Comparison of ENCODE assay signal across 21 cellular contexts in genomic region chr3:49873623-49874022, GRCh38. TPM values are rescaled to one million over a fixed set of nuclear protein-coding genes. Genes with fewer than 3 reads are reported as not detected.
DNase-seq lines count a peak whose midpoint lies in the region; ATAC-seq, FAIRE-seq and TF ChIP-seq lines count a peak whose summit lies in the region.
"Had no signal": no experiment of that assay in that cellular context is flagged by ENCODE, and none has a peak within 500 bp of the region (broad histone marks: within the 10 kb centered on the region; RNA-seq: fewer than 3 reads in every experiment).

No MANE protein-coding gene starts in this region.

- H3K14ac ChIP-seq in neuronal stem cell (ENCODE audit: low read length) = no peak overlapping the region

- peak overlapping the region; percentile 47 for H2AK5ac ChIP-seq in neuronal stem cell (ENCODE audit: low read depth, low read length)

- peaks cover 0 to 24% (median 0%) of the 10 kb centered on the region in 11 experiments; a peak in 10 of 22 replicates for H4K20me1 ChIP-seq in BLaER1 treated with 17β-estradiol and CSF1 and Interleukin-3, amounts not matched to agents 10 nM and 100 nM
- no peaks in the 10 kb centered on the region for H4K20me1 ChIP-seq in HepG2 (ENCODE audit: insufficient read depth, low read length)

- no peaks in the 10 kb centered on the region for H3K9me3 ChIP-seq in BLaER1 treated with 17β-estradiol and CSF1 and Interleukin-3, amounts not matched to agents 10 nM and 100 nM (replicated peaks in 1 of 11)
- H3K9me3 ChIP-seq in Peyer's patch = no peaks in the 10 kb centered on the region
- no peaks in the 10 kb centered on the region for H3K9me3 ChIP-seq in HepG2 (ENCODE audit: low read length)
- H3K9me3 ChIP-seq in neuronal stem cell (replicated peaks in 1 of 2; ENCODE audit: control insufficient read depth in 2 of 2, insufficient read depth in 1 of 2, low read depth in 1 of 2, low read length in 2 of 2) = peaks cover 0 to 1% of the 10 kb centered on the region in 2 donors
- no peaks in the 10 kb centered on the region for H3K9me3 ChIP-seq in vagina
- H3K9me3 ChIP-seq: A549 had no signal

- no peak overlapping the region for H3K9ac ChIP-seq in BLaER1 treated with 17β-estradiol and CSF1 and Interleukin-3, amounts not matched to agents 10 nM and 100 nM
- H3K9ac ChIP-seq in HepG2 (ENCODE audit: insufficient read depth, low read depth, low read length) (peak overlapping the region; percentile 50), neuronal stem cell (ENCODE audit: low read depth, low read length, poor library complexity) (peak overlapping the region; percentile 66)

- TF ChIP-seq EP300 in HepG2 (IDR thresholded peaks at IDR 0.05; ENCODE audit: low read depth in 2 of 2, low read length in 2 of 2) (no peak), HepG2 (CRISPR knock-in tag; IDR thresholded peaks at IDR 0.05; ENCODE audit: borderline replicate concordance) (no peak)

- intact Hi-C loops in HepG2 (cut with micrococcal nuclease; ENCODE audit: unreplicated experiment) (loop anchor here (1.0 to 2.0 kb wide), 2 partner anchors 27 to 29 kb away; no protein-coding TSS in a partner anchor), vagina (cut with DNase I) (no loop called here), lower leg skin (cut with DNase I; ENCODE audit: low total_unique reads) (no loop called here)

- no peak overlapping the region for H3K4ac ChIP-seq in neuronal stem cell (ENCODE audit: low read length)

- peak overlapping the region; percentile 54 for H2BK15ac ChIP-seq in neuronal stem cell (ENCODE audit: low read length)

- no peaks in the 10 kb centered on the region for H3K36me3 ChIP-seq in BLaER1 treated with 17β-estradiol and CSF1 and Interleukin-3, amounts not matched to agents 10 nM and 100 nM
- H3K36me3 ChIP-seq in Peyer's patch (no peaks in the 10 kb centered on the region), HepG2 (replicated peaks in 1 of 2; ENCODE audit: control insufficient read depth in 1 of 2, insufficient read depth in 2 of 2, low read length in 2 of 2) (no peaks in the 10 kb centered on the region), neuronal stem cell (replicated peaks in 1 of 2; ENCODE audit: control insufficient read depth in 2 of 2, insufficient read depth in 2 of 2, low read length in 2 of 2) (no peaks in the 10 kb centered on the region), vagina (no peaks in the 10 kb centered on the region)

- DNase-seq in Peyer's patch (peak in 2 of 3 donors; percentile 88), HepG2 (ENCODE audit: low spot score) (peak; percentile 68), neuronal stem cell (ENCODE audit: low spot score) (no peak), OCI-M2 (lab: John Stamatoyannopoulos, UW; ENCODE audit: unreplicated experiment) (no peak), vagina (ENCODE audit: extremely low spot score in 2 of 2) (no peak), lower leg skin (ENCODE audit: low spot score in 2 of 2) (no peak)
- DNase-seq in stimulated activated CD4-positive, alpha-beta T cell treated with anti-CD3 and anti-CD28 coated beads, Interleukin-2, amount 100 ng/mL, for 24 hours = no peak
- DNase-seq: DMS 273 treated with DMSO at 0.1 percent for 48 hours, GF-D8, KG1, NCI-H1417 treated with DMSO at 0.1 percent for 48 hours, NCI-H2029, NCI-H510A, NCI-H82, Right ventricle myocardium superior had no signal

- CTCF ChIA-PET in HepG2 (lab: Yijun Ruan, JAX; ENCODE audit: low intra/inter-chr PET ratio, low total read pairs) = no interaction called here

- peaks cover 2% of the 10 kb centered on the region for H3K79me1 ChIP-seq in neuronal stem cell (ENCODE audit: low read depth, low read length)

- H2BK12ac ChIP-seq in neuronal stem cell (ENCODE audit: low read length) = peak overlapping the region; percentile 46

- TF ChIP-seq RAD21 in HepG2 (CRISPR knock-in tag; IDR thresholded peaks at IDR 0.05) = 0 out of 2 replicates have a peak, but pooled peaks have one; percentile 26

- in situ Hi-C loops in HepG2 (cut with HindIII; ENCODE audit: extremely low pct_ligation_motif_present, low pct_unique_long_range_greater_than_20kb) = no loop called here

- BruUV-seq in HepG2 (replicated peaks; lab: Mats Ljungman, UMichigan) = no TSS peak

- H3K79me2 ChIP-seq in HepG2 (ENCODE audit: insufficient read depth, low read length) = no peaks in the 10 kb centered on the region

- H3K27me3 ChIP-seq in BLaER1 treated with 17β-estradiol and CSF1 and Interleukin-3, amounts not matched to agents 10 nM and 100 nM = peaks cover 20 to 27% (median 24%) of the 10 kb centered on the region in 11 experiments
- H3K27me3 ChIP-seq in Peyer's patch (peaks cover 0 to 14% of the 10 kb centered on the region in 2 donors), HepG2 (ENCODE audit: control insufficient read depth in 1 of 2, insufficient read depth in 2 of 2, low read length in 2 of 2) (peaks cover 0 to 23% of the 10 kb centered on the region in 2 experiments; a peak in 4 of 5 replicates), neuronal stem cell (ENCODE audit: control insufficient read depth in 3 of 3, insufficient read depth in 3 of 3, low read depth in 1 of 3, low read length in 3 of 3) (peaks cover 0 to 3% (median 0%) of the 10 kb centered on the region in 3 experiments), vagina (no peaks in the 10 kb centered on the region)

- no peak overlapping the region; a peak in 2 of 22 replicates for H3K27ac ChIP-seq in BLaER1 treated with 17β-estradiol and CSF1 and Interleukin-3, amounts not matched to agents 10 nM and 100 nM
- H3K27ac ChIP-seq in Peyer's patch (peak overlapping the region in 2 of 4 donors; percentile 77 to 79), HepG2 (ENCODE audit: extremely low read length, insufficient read depth, low read length) (peak overlapping the region; percentile 10), neuronal stem cell (replicated peaks; ENCODE audit: low read length) (no peak overlapping the region), vagina (no peak overlapping the region)
- H3K27ac ChIP-seq: A549, C4-2B had no signal

- ATAC-seq in HepG2 = peak; percentile 79
- ATAC-seq: A549, GM23338, Panc1 had no signal

- peak overlapping the region in 7 of 11 experiments; percentile 33 to 59 (median 51); a peak in 10 of 22 replicates for H3K4me2 ChIP-seq in BLaER1 treated with 17β-estradiol and CSF1 and Interleukin-3, amounts not matched to agents 10 nM and 100 nM
- H3K4me2 ChIP-seq in HepG2 (ENCODE audit: low read depth, low read length) = peak overlapping the region; percentile 65
- no peak overlapping the region for H3K4me2 ChIP-seq in neuronal stem cell (ENCODE audit: insufficient read depth, low read length, poor library complexity, severe bottlenecking)
- H3K4me2 ChIP-seq: A549, GM23338 had no signal

- TF ChIP-seq POLR2A in Peyer's patch (IDR thresholded peaks at IDR 0.05) = peak in 1 of 2 donors; percentile 26
- TF ChIP-seq POLR2A in HepG2 (IDR thresholded peaks at IDR 0.05; ENCODE audit: insufficient read depth in 1 of 2, low read depth in 2 of 2, low read length in 2 of 2) = no peak
- no peak for TF ChIP-seq POLR2A in vagina (IDR thresholded peaks at IDR 0.05)
- TF ChIP-seq POLR2A in lower leg skin (IDR thresholded peaks at IDR 0.05) = no peak

- FAIRE-seq in HepG2 (lab: Jason Lieb, UNC) = peak; percentile 79
- FAIRE-seq: A549, GM18507 had no signal

- POLR2A ChIA-PET in HepG2 (lab: Yijun Ruan, JAX) = interaction anchor here (0.9 to 1.6 kb wide), 6 partner anchors 8 to 87 kb away, joined by 3 to 5 read pairs (median 4); partner anchors contain the start of genes INKA1, IP6K1, RBM6 and UBA7

- peak in 3 of 6 experiments; percentile 5 to 18 (median 18) for TF ChIP-seq CTCF in Peyer's patch (IDR thresholded peaks at IDR 0.05)
- TF ChIP-seq CTCF in HepG2 (CRISPR knock-in tag; IDR thresholded peaks at IDR 0.05) = no peak
- TF ChIP-seq CTCF in vagina (IDR thresholded peaks at IDR 0.05) = no peak
- TF ChIP-seq CTCF in lower leg skin (IDR thresholded peaks at IDR 0.05) = no peak

- no peak overlapping the region for H2BK120ac ChIP-seq in neuronal stem cell (ENCODE audit: low read depth, low read length)

- peak overlapping the region; percentile 19 for H3K18ac ChIP-seq in neuronal stem cell (ENCODE audit: low read length)

- no peak overlapping the region for H4K91ac ChIP-seq in neuronal stem cell (ENCODE audit: low read depth, low read length, poor library complexity)

- H2BK5ac ChIP-seq in neuronal stem cell (ENCODE audit: low read length) = no peak overlapping the region

- 0% methylated on average over 2 of the region's 8 CpGs for WGBS in HepG2 (ENCODE audit: low lambda C conversion rate)
- WGBS in neuronal stem cell (ENCODE audit: extremely low coverage in 2 of 2, insufficient read length in 2 of 2, insufficient replicate concordance in 1 of 2), 2 donors = no CpG with 5 or more reads among the region's 8 CpGs
- WGBS in lower leg skin, 2 donors = 95% methylated on average over 7 of the region's 8 CpGs

- no peak overlapping the region for H3K4me3 ChIP-seq in BLaER1 treated with 17β-estradiol and CSF1 and Interleukin-3, amounts not matched to agents 10 nM and 100 nM
- no peak overlapping the region for H3K4me3 ChIP-seq in Peyer's patch
- peak overlapping the region in 1 of 3 experiments; percentile 44; a peak in 1 of 6 replicates for H3K4me3 ChIP-seq in HepG2 (replicated peaks in 1 of 3; ENCODE audit: insufficient read depth in 1 of 3, low read depth in 2 of 3, low read length in 3 of 3)
- peak overlapping the region in 1 of 2 donors; percentile 7 for H3K4me3 ChIP-seq in neuronal stem cell (ENCODE audit: low read length in 2 of 2)
- H3K4me3 ChIP-seq in vagina = no peak overlapping the region
- H3K4me3 ChIP-seq in lower leg skin (ENCODE audit: low read depth, poor library complexity, severe bottlenecking) = no peak overlapping the region
- H3K4me3 ChIP-seq: A549, GM23338 had no signal

- peak overlapping the region; percentile 44 for H3K23ac ChIP-seq in neuronal stem cell (ENCODE audit: low read depth, low read length, poor library complexity)

- H4K8ac ChIP-seq in neuronal stem cell (ENCODE audit: low read depth, low read length) = no peak overlapping the region

- H2AFZ ChIP-seq in HepG2 (ENCODE audit: low read length) (no peak overlapping the region), neuronal stem cell (ENCODE audit: low read length) (no peak overlapping the region)
- H2AFZ ChIP-seq: GM23338 had no signal

- peaks cover 4 to 51% (median 29%) of the 10 kb centered on the region in 10 experiments; a peak in 19 of 20 replicates for H3K4me1 ChIP-seq in BLaER1 treated with 17β-estradiol and CSF1 and Interleukin-3, amounts not matched to agents 10 nM and 100 nM
- H3K4me1 ChIP-seq in Peyer's patch (peaks cover 10 to 34% (median 11%) of the 10 kb centered on the region in 4 donors), HepG2 (ENCODE audit: insufficient read depth, low read length) (peaks cover 35% of the 10 kb centered on the region), neuronal stem cell (ENCODE audit: control insufficient read depth in 2 of 2, insufficient read depth in 1 of 2, low read depth in 1 of 2, low read length in 2 of 2) (peaks cover 19 to 39% of the 10 kb centered on the region in 2 donors), vagina (peaks cover 11% of the 10 kb centered on the region)

RNA-seq across cellular contexts. Expression of gene CAMKV, which starts 3.9 kb away (rescaled TPM):
- total RNA-seq in Peyer's patch = 1 to 10 TPM in 2 of 4 donors, not detected in 2; 1.2 to 2.1 TPM
- 0.13 and 0.15 TPM in 2 replicates for total RNA-seq in HepG2 (2016; rRNA removed; fragmentation: Illumina TruSeq; extraction: Trizol)
- total RNA-seq in HepG2 (2016; cell fraction: cytosol; rRNA removed; fragmentation: Illumina TruSeq; extraction: Trizol; ENCODE audit: low read depth) = not detected in 2 replicates
- 0.17 TPM in 1 of 2 replicates, not detected in the other for total RNA-seq in HepG2 (2016; cell fraction: insoluble cytoplasmic fraction; rRNA removed; fragmentation: Illumina TruSeq; extraction: Trizol)
- 0.14 TPM in 1 of 2 replicates, not detected in the other for total RNA-seq in HepG2 (2016; cell fraction: membrane; rRNA removed; fragmentation: Illumina TruSeq; extraction: Trizol)
- 0.13 and 0.22 TPM in 2 replicates for total RNA-seq in HepG2 (2016; cell fraction: nucleus; rRNA removed; fragmentation: Illumina TruSeq; extraction: Trizol)
- polyA plus RNA-seq in HepG2 (2011; rRNA removed) = 0.13 and 0.22 TPM in 2 replicates
- 0.13 and 0.23 TPM in 2 replicates for polyA plus RNA-seq in HepG2 (2011; cell fraction: cytosol; rRNA removed)
- polyA plus RNA-seq in HepG2 (2011; cell fraction: nucleus; rRNA removed) = 1.2 and 2.0 TPM in 2 replicates
- 0.33 and 0.38 TPM in 2 replicates for polyA plus RNA-seq in HepG2 (2012)
- not detected in 2 replicates for polyA plus RNA-seq in HepG2 (2016; cell fraction: cytosol; fragmentation: Illumina TruSeq; extraction: Trizol; ENCODE audit: low read depth)
- 0.13 and 0.26 TPM in 2 replicates for polyA plus RNA-seq in HepG2 (2016; cell fraction: insoluble cytoplasmic fraction; fragmentation: Illumina TruSeq; extraction: Trizol; ENCODE audit: low read depth)
- polyA plus RNA-seq in HepG2 (2016; cell fraction: membrane; fragmentation: Illumina TruSeq; extraction: Trizol; ENCODE audit: low read depth) = 0.08 and 0.10 TPM in 2 replicates
- 0.53 and 0.60 TPM in 2 replicates for polyA plus RNA-seq in HepG2 (2016; cell fraction: nucleus; fragmentation: Illumina TruSeq; extraction: Trizol; ENCODE audit: insufficient read depth, low read depth)
- 0.07 and 0.82 TPM in 2 replicates for polyA minus RNA-seq in HepG2 (2011; rRNA and poly(A)+ RNA removed; ENCODE audit: low replicate concordance)
- polyA minus RNA-seq in HepG2 (2011; cell fraction: cytosol; rRNA and poly(A)+ RNA removed) = not detected in 2 replicates
- 1.3 TPM in 1 of 2 replicates, not detected in the other for polyA minus RNA-seq in HepG2 (2011; cell fraction: nucleus; rRNA and poly(A)+ RNA removed)
- 10.0 TPM for polyA plus RNA-seq in neuronal stem cell (2013, experiment 1 of 2)
- 9.6 TPM for polyA plus RNA-seq in neuronal stem cell (2013, experiment 2 of 2)
- total RNA-seq in vagina = not detected
- total RNA-seq in lower leg skin = not detected
- total RNA-seq: Right ventricle myocardium superior had no signal

RNA-seq across cellular contexts. Expression of gene TRAIP, which starts 17.3 kb away (rescaled TPM):
- total RNA-seq in Peyer's patch (1 to 10 TPM; 2.1 to 8.3 (median 4.7) TPM), HepG2 (2016; rRNA removed; fragmentation: Illumina TruSeq; extraction: Trizol) (13.7 and 23.9 TPM in 2 replicates), vagina (17.4 TPM), lower leg skin (1 to 10 TPM; 1.1 to 4.8 (median 2.9) TPM)
- total RNA-seq in HepG2 (2016; cell fraction: cytosol; rRNA removed; fragmentation: Illumina TruSeq; extraction: Trizol; ENCODE audit: low read depth) = 9.1 and 11.5 TPM in 2 replicates
- total RNA-seq in HepG2 (2016; cell fraction: insoluble cytoplasmic fraction; rRNA removed; fragmentation: Illumina TruSeq; extraction: Trizol) = 13.0 and 22.4 TPM in 2 replicates
- 11.7 and 13.4 TPM in 2 replicates for total RNA-seq in HepG2 (2016; cell fraction: membrane; rRNA removed; fragmentation: Illumina TruSeq; extraction: Trizol)
- 28.5 and 36.3 TPM in 2 replicates for total RNA-seq in HepG2 (2016; cell fraction: nucleus; rRNA removed; fragmentation: Illumina TruSeq; extraction: Trizol)
- polyA plus RNA-seq in HepG2 (2011; rRNA removed) = 13.9 and 15.1 TPM in 2 replicates
- polyA plus RNA-seq in HepG2 (2011; cell fraction: cytosol; rRNA removed) = 14.0 and 14.3 TPM in 2 replicates
- polyA plus RNA-seq in HepG2 (2011; cell fraction: nucleus; rRNA removed) = 42.9 and 44.0 TPM in 2 replicates
- polyA plus RNA-seq in HepG2 (2012) = 7.3 and 9.8 TPM in 2 replicates
- 4.6 and 5.0 TPM in 2 replicates for polyA plus RNA-seq in HepG2 (2016; cell fraction: cytosol; fragmentation: Illumina TruSeq; extraction: Trizol; ENCODE audit: low read depth)
- polyA plus RNA-seq in HepG2 (2016; cell fraction: insoluble cytoplasmic fraction; fragmentation: Illumina TruSeq; extraction: Trizol; ENCODE audit: low read depth) = 12.2 and 16.5 TPM in 2 replicates
- polyA plus RNA-seq in HepG2 (2016; cell fraction: membrane; fragmentation: Illumina TruSeq; extraction: Trizol; ENCODE audit: low read depth) = 9.0 TPM in 2 replicates
- 45.6 and 54.0 TPM in 2 replicates for polyA plus RNA-seq in HepG2 (2016; cell fraction: nucleus; fragmentation: Illumina TruSeq; extraction: Trizol; ENCODE audit: insufficient read depth, low read depth)
- polyA minus RNA-seq in HepG2 (2011; rRNA and poly(A)+ RNA removed; ENCODE audit: low replicate concordance) = 23.5 and 39.7 TPM in 2 replicates
- polyA minus RNA-seq in HepG2 (2011; cell fraction: cytosol; rRNA and poly(A)+ RNA removed) = 5.6 and 7.4 TPM in 2 replicates
- 17.3 and 17.4 TPM in 2 replicates for polyA minus RNA-seq in HepG2 (2011; cell fraction: nucleus; rRNA and poly(A)+ RNA removed)
- 19.8 TPM for polyA plus RNA-seq in neuronal stem cell (2013, experiment 1 of 2)
- 20.0 TPM for polyA plus RNA-seq in neuronal stem cell (2013, experiment 2 of 2)

RNA-seq across cellular contexts. Expression of gene MST1R, which starts 30.1 kb away (rescaled TPM):
- 100 to 1,000 TPM in 3 of 4 donors, 10 to 100 TPM in 1; 23.1 to 233 (median 146) TPM for total RNA-seq in Peyer's patch
- total RNA-seq in HepG2 (2016; rRNA removed; fragmentation: Illumina TruSeq; extraction: Trizol) = 0.11 and 0.13 TPM in 2 replicates
- not detected in 2 replicates for total RNA-seq in HepG2 (2016; cell fraction: cytosol; rRNA removed; fragmentation: Illumina TruSeq; extraction: Trizol; ENCODE audit: low read depth)
- 0.17 and 0.36 TPM in 2 replicates for total RNA-seq in HepG2 (2016; cell fraction: insoluble cytoplasmic fraction; rRNA removed; fragmentation: Illumina TruSeq; extraction: Trizol)
- 0.03 TPM in 1 of 2 replicates, not detected in the other for total RNA-seq in HepG2 (2016; cell fraction: membrane; rRNA removed; fragmentation: Illumina TruSeq; extraction: Trizol)
- total RNA-seq in HepG2 (2016; cell fraction: nucleus; rRNA removed; fragmentation: Illumina TruSeq; extraction: Trizol) = 0.28 and 0.37 TPM in 2 replicates
- 0.72 and 0.77 TPM in 2 replicates for polyA plus RNA-seq in HepG2 (2011; rRNA removed)
- 0.21 TPM in 2 replicates for polyA plus RNA-seq in HepG2 (2011; cell fraction: cytosol; rRNA removed)
- 2.3 and 3.4 TPM in 2 replicates for polyA plus RNA-seq in HepG2 (2011; cell fraction: nucleus; rRNA removed)
- polyA plus RNA-seq in HepG2 (2012) = 0.09 and 0.52 TPM in 2 replicates
- polyA plus RNA-seq in HepG2 (2016; cell fraction: cytosol; fragmentation: Illumina TruSeq; extraction: Trizol; ENCODE audit: low read depth) = not detected in 2 replicates
- polyA plus RNA-seq in HepG2 (2016; cell fraction: insoluble cytoplasmic fraction; fragmentation: Illumina TruSeq; extraction: Trizol; ENCODE audit: low read depth) = 0.11 TPM in 1 of 2 replicates, not detected in the other
- polyA plus RNA-seq in HepG2 (2016; cell fraction: membrane; fragmentation: Illumina TruSeq; extraction: Trizol; ENCODE audit: low read depth) = 0.17 TPM in 1 of 2 replicates, not detected in the other
- polyA plus RNA-seq in HepG2 (2016; cell fraction: nucleus; fragmentation: Illumina TruSeq; extraction: Trizol; ENCODE audit: insufficient read depth, low read depth) = 1.2 and 1.4 TPM in 2 replicates
- polyA minus RNA-seq in HepG2 (2011; rRNA and poly(A)+ RNA removed; ENCODE audit: low replicate concordance) = 2.0 and 186 TPM in 2 replicates
- polyA minus RNA-seq in HepG2 (2011; cell fraction: cytosol; rRNA and poly(A)+ RNA removed) = 1.5 and 3.4 TPM in 2 replicates
- polyA minus RNA-seq in HepG2 (2011; cell fraction: nucleus; rRNA and poly(A)+ RNA removed) = 0.77 and 2.4 TPM in 2 replicates
- polyA plus RNA-seq in neuronal stem cell (2013, experiment 1 of 2) = 0.81 TPM
- 0.64 TPM for polyA plus RNA-seq in neuronal stem cell (2013, experiment 2 of 2)
- 38.1 TPM for total RNA-seq in vagina
- total RNA-seq in lower leg skin = 10 to 100 TPM; 29.7 to 62.5 (median 48.8) TPM

RNA-seq across cellular contexts. Expression of gene MON1A, which starts 56.0 kb away (rescaled TPM):
- total RNA-seq in Peyer's patch = 10 to 100 TPM; 19.0 to 32.3 (median 22.5) TPM
- total RNA-seq in HepG2 (2016; rRNA removed; fragmentation: Illumina TruSeq; extraction: Trizol) = 8.8 and 9.0 TPM in 2 replicates
- 4.7 and 7.5 TPM in 2 replicates for total RNA-seq in HepG2 (2016; cell fraction: cytosol; rRNA removed; fragmentation: Illumina TruSeq; extraction: Trizol; ENCODE audit: low read depth)
- 7.6 and 8.7 TPM in 2 replicates for total RNA-seq in HepG2 (2016; cell fraction: insoluble cytoplasmic fraction; rRNA removed; fragmentation: Illumina TruSeq; extraction: Trizol)
- 12.4 and 17.1 TPM in 2 replicates for total RNA-seq in HepG2 (2016; cell fraction: membrane; rRNA removed; fragmentation: Illumina TruSeq; extraction: Trizol)
- total RNA-seq in HepG2 (2016; cell fraction: nucleus; rRNA removed; fragmentation: Illumina TruSeq; extraction: Trizol) = 4.0 and 4.2 TPM in 2 replicates
- polyA plus RNA-seq in HepG2 (2011; rRNA removed) = 4.6 and 7.0 TPM in 2 replicates
- 4.9 and 7.2 TPM in 2 replicates for polyA plus RNA-seq in HepG2 (2011; cell fraction: cytosol; rRNA removed)
- 6.1 and 7.8 TPM in 2 replicates for polyA plus RNA-seq in HepG2 (2011; cell fraction: nucleus; rRNA removed)
- 3.0 and 6.0 TPM in 2 replicates for polyA plus RNA-seq in HepG2 (2012)
- polyA plus RNA-seq in HepG2 (2016; cell fraction: cytosol; fragmentation: Illumina TruSeq; extraction: Trizol; ENCODE audit: low read depth) = 8.3 and 11.7 TPM in 2 replicates
- polyA plus RNA-seq in HepG2 (2016; cell fraction: insoluble cytoplasmic fraction; fragmentation: Illumina TruSeq; extraction: Trizol; ENCODE audit: low read depth) = 9.1 and 11.2 TPM in 2 replicates
- polyA plus RNA-seq in HepG2 (2016; cell fraction: membrane; fragmentation: Illumina TruSeq; extraction: Trizol; ENCODE audit: low read depth) = 12.1 and 13.2 TPM in 2 replicates
- polyA plus RNA-seq in HepG2 (2016; cell fraction: nucleus; fragmentation: Illumina TruSeq; extraction: Trizol; ENCODE audit: insufficient read depth, low read depth) = 7.3 and 9.2 TPM in 2 replicates
- 9.7 and 15.4 TPM in 2 replicates for polyA minus RNA-seq in HepG2 (2011; rRNA and poly(A)+ RNA removed; ENCODE audit: low replicate concordance)
- polyA minus RNA-seq in HepG2 (2011; cell fraction: cytosol; rRNA and poly(A)+ RNA removed) = 2.9 and 3.6 TPM in 2 replicates
- polyA minus RNA-seq in HepG2 (2011; cell fraction: nucleus; rRNA and poly(A)+ RNA removed) = 3.0 and 3.9 TPM in 2 replicates
- 5.6 TPM for polyA plus RNA-seq in neuronal stem cell (2013, experiment 1 of 2)
- polyA plus RNA-seq in neuronal stem cell (2013, experiment 2 of 2) = 5.6 TPM
- total RNA-seq in vagina = 10.6 TPM
- total RNA-seq in lower leg skin = 10 to 100 TPM in 3 of 4 donors, 1 to 10 TPM in 1; 5.6 to 16.7 (median 11.4) TPM

RNA-seq across cellular contexts. Expression of gene UBA7, which starts 59.9 kb away (rescaled TPM):
- total RNA-seq in Peyer's patch (100 to 1,000 TPM; 155 to 349 (median 263) TPM), HepG2 (2016; rRNA removed; fragmentation: Illumina TruSeq; extraction: Trizol) (5.8 and 9.5 TPM in 2 replicates), vagina (68.3 TPM), lower leg skin (10 to 100 TPM; 14.5 to 19.7 (median 18.2) TPM)
- total RNA-seq in HepG2 (2016; cell fraction: cytosol; rRNA removed; fragmentation: Illumina TruSeq; extraction: Trizol; ENCODE audit: low read depth) = 1.7 and 1.9 TPM in 2 replicates
- total RNA-seq in HepG2 (2016; cell fraction: insoluble cytoplasmic fraction; rRNA removed; fragmentation: Illumina TruSeq; extraction: Trizol) = 5.7 and 9.9 TPM in 2 replicates
- 1.4 and 1.8 TPM in 2 replicates for total RNA-seq in HepG2 (2016; cell fraction: membrane; rRNA removed; fragmentation: Illumina TruSeq; extraction: Trizol)
- 11.0 and 11.7 TPM in 2 replicates for total RNA-seq in HepG2 (2016; cell fraction: nucleus; rRNA removed; fragmentation: Illumina TruSeq; extraction: Trizol)
- polyA plus RNA-seq in HepG2 (2011; rRNA removed) = 16.5 and 20.2 TPM in 2 replicates
- 6.1 and 8.8 TPM in 2 replicates for polyA plus RNA-seq in HepG2 (2011; cell fraction: cytosol; rRNA removed)
- 175 and 207 TPM in 2 replicates for polyA plus RNA-seq in HepG2 (2011; cell fraction: nucleus; rRNA removed)
- polyA plus RNA-seq in HepG2 (2012) = 8.4 and 9.1 TPM in 2 replicates
- 0.49 and 0.55 TPM in 2 replicates for polyA plus RNA-seq in HepG2 (2016; cell fraction: cytosol; fragmentation: Illumina TruSeq; extraction: Trizol; ENCODE audit: low read depth)
- polyA plus RNA-seq in HepG2 (2016; cell fraction: insoluble cytoplasmic fraction; fragmentation: Illumina TruSeq; extraction: Trizol; ENCODE audit: low read depth) = 3.6 and 4.7 TPM in 2 replicates
- polyA plus RNA-seq in HepG2 (2016; cell fraction: membrane; fragmentation: Illumina TruSeq; extraction: Trizol; ENCODE audit: low read depth) = 0.78 and 0.79 TPM in 2 replicates
- 18.3 and 25.6 TPM in 2 replicates for polyA plus RNA-seq in HepG2 (2016; cell fraction: nucleus; fragmentation: Illumina TruSeq; extraction: Trizol; ENCODE audit: insufficient read depth, low read depth)
- polyA minus RNA-seq in HepG2 (2011; rRNA and poly(A)+ RNA removed; ENCODE audit: low replicate concordance) = 10.2 and 40.3 TPM in 2 replicates
- 7.9 and 8.9 TPM in 2 replicates for polyA minus RNA-seq in HepG2 (2011; cell fraction: cytosol; rRNA and poly(A)+ RNA removed)
- polyA minus RNA-seq in HepG2 (2011; cell fraction: nucleus; rRNA and poly(A)+ RNA removed) = 32.6 and 36.8 TPM in 2 replicates
- polyA plus RNA-seq in neuronal stem cell (2013, experiment 1 of 2) = 4.4 TPM
- 3.2 TPM for polyA plus RNA-seq in neuronal stem cell (2013, experiment 2 of 2)

Comparison
In these comparisons a context has a peak if more than half of its experiments do, and no peak if none do; other contexts are left out.
1. H3K9ac ChIP-seq: peak in HepG2 (single experiment) and neuronal stem cell (single experiment); none in BLaER1 treated with 17β-estradiol and CSF1 and Interleukin-3, amounts not matched to agents 10 nM and 100 nM (0 of 11).
2. DNase-seq: peak in Peyer's patch (2 of 3) and HepG2 (single experiment); none in neuronal stem cell (single experiment), OCI-M2 (single experiment), vagina (0 of 2), stimulated activated CD4-positive, alpha-beta T cell treated with anti-CD3 and anti-CD28 coated beads, Interleukin-2, amount 100 ng/mL, for 24 hours (0 of 2) and lower leg skin (0 of 2).
3. RNA of gene MST1R, which starts 30.1 kb away (total RNA-seq): 23.1 to 233 TPM in Peyer's patch, 29.7 to 62.5 TPM in lower leg skin and 38.1 TPM in vagina (single experiment); 0.03 to 0.37 TPM in HepG2; every median in the first group is over 10 times any median in the second.